ENCODE assay signal across 15 cellular contexts in genomic region chr12:65567820-65568219, GRCh38.
"Had no signal": no experiment of that assay in that cellular context is flagged by ENCODE, and none has a peak within 500 bp of the region (broad histone marks: within the 10 kb centered on the region; RNA-seq: fewer than 3 reads in every experiment).

No MANE protein-coding gene starts in this region.

- H3K36me3 ChIP-seq: esophagus squamous epithelium had no signal

- H3K4me1 ChIP-seq: esophagus squamous epithelium had no signal

- H3K4me3 ChIP-seq: esophagus squamous epithelium, skin epidermis had no signal

- H3K9me3 ChIP-seq: esophagus squamous epithelium had no signal

- DNase-seq: activated CD4-positive, alpha-beta T cell treated with anti-CD3 and anti-CD28 coated beads, Interleukin-2, amount 50 U/mL, for 4 hours; activated naive CD4-positive, alpha-beta T cell; activated T-cell treated with anti-CD3 and anti-CD28 coated beads for 4 hours; anterior cingulate cortex; esophagus squamous epithelium; glutamatergic neuron; hypothalamus; nephron progenitor cell; occipital lobe; stimulated activated CD4-positive, alpha-beta T cell treated with anti-CD3 and anti-CD28 coated beads, Interleukin-15, amount 100 ng/mL, for 24 hours; stimulated activated CD4-positive, alpha-beta T cell treated with anti-CD3 and anti-CD28 coated beads, Interleukin-4, amount 100 ng/mL, for 1 hour; stimulated activated naive CD4-positive, alpha-beta T cell had no signal

- ATAC-seq: activated CD4-positive, CD25-positive, alpha-beta regulatory T cell treated with anti-CD3 and anti-CD28 coated beads, Interleukin-2, amount 50 U/mL, for 24 hours; right cardiac atrium had no signal

- H3K27ac ChIP-seq: esophagus squamous epithelium, skin epidermis had no signal
